In genomic region chr22:35539487-35539886, GRCh38 we compare ENCODE assay signal across 10 cellular contexts. TPM values are rescaled to one million over a fixed set of nuclear protein-coding genes. Genes with fewer than 3 reads are reported as not detected.
DNase-seq lines count a peak whose midpoint lies in the region; ATAC-seq and TF ChIP-seq lines count a peak whose summit lies in the region.
"Had no signal": no experiment of that assay in that cellular context is flagged by ENCODE, and none has a peak within 500 bp of the region (broad histone marks: within the 10 kb centered on the region; RNA-seq: fewer than 3 reads in every experiment).

No MANE protein-coding gene starts in this region.

- intact Hi-C loops in OCI-LY7 (cut with micrococcal nuclease; ENCODE audit: unreplicated experiment), result no loop called here

- H3K4me3 ChIP-seq in OCI-LY7 (ENCODE audit: low read depth, low read length, poor library complexity, severe bottlenecking) (peak overlapping the region; percentile 63), esophagus (ENCODE audit: low read depth in 1 of 2, low read length in 2 of 2) (no peak overlapping the region), skeletal muscle satellite cell (ENCODE audit: low read length) (peak overlapping the region; percentile 72)

- ATAC-seq in GM21737 (IDR thresholded peaks at IDR 0.05; ENCODE audit: unreplicated experiment), result no peak

- H2AFZ ChIP-seq in OCI-LY7 (ENCODE audit: low read length), result peak overlapping the region; percentile 69

- no TSS peak for BruUV-seq in OCI-LY7 (replicated peaks; lab: Mats Ljungman, UMichigan)

- H3K4me1 ChIP-seq in OCI-LY7 (ENCODE audit: insufficient read depth, low read length, poor library complexity, severe bottlenecking), result peaks cover 24% of the 10 kb centered on the region
- peaks cover 7 to 11% of the 10 kb centered on the region in 2 donors for H3K4me1 ChIP-seq in esophagus (ENCODE audit: control insufficient read depth in 2 of 2, insufficient read depth in 2 of 2, low read length in 1 of 2)
- peaks cover 23% of the 10 kb centered on the region for H3K4me1 ChIP-seq in skeletal muscle satellite cell (ENCODE audit: control insufficient read depth, insufficient read depth, low read length)

- DNase-seq in DMS 273 (lab: John Stamatoyannopoulos, UW; ENCODE audit: unreplicated experiment) (peak; percentile 42), DMS 273 treated with DMSO at 0.1 percent for 48 hours (lab: John Stamatoyannopoulos, UW) (no peak), OCI-LY7 (ENCODE audit: low spot score) (no peak), NCI-H2227 treated with DMSO at 0.1 percent for 48 hours (lab: John Stamatoyannopoulos, UW) (no peak)
- DNase-seq in stimulated activated CD4-positive, alpha-beta T cell treated with anti-CD3 and anti-CD28 coated beads, Interleukin-1b, Interleukin-23, amount 100 ng/mL, for 48 hours, result no peak
- DNase-seq: NCI-H1436 treated with DMSO at 0.1 percent for 48 hours had no signal

- H3K4me2 ChIP-seq in OCI-LY7 (ENCODE audit: low read length) (peak overlapping the region; percentile 74), skeletal muscle satellite cell (ENCODE audit: low read length) (peak overlapping the region; percentile 91)

- no peaks in the 10 kb centered on the region for H3K9me2 ChIP-seq in OCI-LY7 (ENCODE audit: insufficient read depth, low read length)

- H4K20me1 ChIP-seq in OCI-LY7 (ENCODE audit: insufficient read depth, low read length), result no peaks in the 10 kb centered on the region

- H3K27ac ChIP-seq in OCI-LY7 (ENCODE audit: low read depth, low read length, poor library complexity, severe bottlenecking), result no peak overlapping the region
- H3K27ac ChIP-seq in esophagus (ENCODE audit: low read depth in 2 of 2, low read length in 1 of 2), result peak overlapping the region; percentile 8 to 76
- H3K27ac ChIP-seq: 22Rv1 had no signal

- H3K9ac ChIP-seq in skeletal muscle satellite cell (ENCODE audit: low read depth, low read length), result no peak overlapping the region

- POLR2A ChIA-PET in OCI-LY7 (lab: Charles Lee), result no interaction called here

- no peaks in the 10 kb centered on the region for H3K9me3 ChIP-seq in OCI-LY7 (ENCODE audit: low read length)
- peaks cover 0 to 2% of the 10 kb centered on the region in 2 donors for H3K9me3 ChIP-seq in esophagus (ENCODE audit: control insufficient read depth in 2 of 2, insufficient read depth in 1 of 2, low read depth in 1 of 2, low read length in 1 of 2)
- H3K9me3 ChIP-seq in skeletal muscle satellite cell (replicated peaks; ENCODE audit: low read length), result no peaks in the 10 kb centered on the region

- TF ChIP-seq CTCF in OCI-LY7 (conservative IDR thresholded peaks at IDR 0.05; ENCODE audit: low read length), result no peak

- no peaks in the 10 kb centered on the region for H3K79me2 ChIP-seq in OCI-LY7 (ENCODE audit: insufficient read depth, low read depth, low read length)

- H3K36me3 ChIP-seq in OCI-LY7 (ENCODE audit: insufficient read depth, low read length) (no peaks in the 10 kb centered on the region), esophagus (ENCODE audit: control insufficient read depth in 2 of 2, insufficient read depth in 2 of 2, low read length in 1 of 2) (no peaks in the 10 kb centered on the region), skeletal muscle satellite cell (ENCODE audit: insufficient read depth, low read length) (no peaks in the 10 kb centered on the region)

- WGBS in esophagus, 2 donors, result 13 to 21% methylated on average over 3 of the region's 3 CpGs

- H3K27me3 ChIP-seq in esophagus (ENCODE audit: control insufficient read depth in 1 of 2, insufficient read depth in 2 of 2, low read length in 2 of 2), result no peaks in the 10 kb centered on the region
- H3K27me3 ChIP-seq in skeletal muscle satellite cell (ENCODE audit: control insufficient read depth, insufficient read depth, low read length), result peaks cover 35% of the 10 kb centered on the region

- CTCF ChIA-PET in OCI-LY7 (lab: Charles Lee; ENCODE audit: unreplicated experiment), result no interaction called here

RNA-seq across cellular contexts. Expression of gene RASD2, which starts 1.1 kb away (rescaled TPM):
- 0.19 TPM in 1 of 2 replicates, not detected in the other for total RNA-seq in OCI-LY7 (2014; rRNA removed; shearing (Covaris generic))
- 0.11 TPM in 1 of 2 replicates, not detected in the other for total RNA-seq in OCI-LY7 (2022)
- polyA plus RNA-seq in esophagus, result under 1 TPM; 0.49 to 0.64 TPM
- under 0.01 TPM in 2 replicates for total RNA-seq in skeletal muscle satellite cell (2012; rRNA removed)

Comparison
In these comparisons a context has a peak if more than half of its experiments do, and no peak if none do; other contexts are left out.
1. H3K4me3 ChIP-seq: peak in OCI-LY7 (single experiment) and skeletal muscle satellite cell (single experiment); none in esophagus (0 of 2).